In genomic region chr2:106282816-106283215, GRCh38 we compare ENCODE assay signal across 16 cellular contexts.
"Had no signal": no experiment of that assay in that cellular context is flagged by ENCODE, and none has a peak within 500 bp of the region (broad histone marks: within the 10 kb centered on the region; RNA-seq: fewer than 3 reads in every experiment).

No MANE protein-coding gene starts in this region.

- DNase-seq: activated CD4-positive, alpha-beta memory T cell treated with anti-CD3 and anti-CD28 coated beads for 36 hours; activated CD4-positive, alpha-beta T cell treated with anti-CD3 and anti-CD28 coated beads for 1 hour; activated gamma-delta T cell; activated naive CD8-positive, alpha-beta T cell treated with anti-CD3 and anti-CD28 coated beads for 36 hours; activated T-cell treated with anti-CD3 and anti-CD28 coated beads, Interleukin-2, amount 50 U/mL, for 48 hours; anterior cingulate cortex; dermis blood vessel endothelial cell; esophagus squamous epithelium; foreskin fibroblast; immature natural killer cell; mucosa of descending colon; naive thymus-derived CD8-positive, alpha-beta T cell; stimulated activated CD4-positive, alpha-beta T cell treated with anti-CD3 and anti-CD28 coated beads, Interleukin-12 subunit alpha, Interleukin-12 subunit beta, amount 100 ng/mL, for 4 hours; stimulated activated naive CD4-positive, alpha-beta T cell treated with Interleukin-2 at 50 U/mL for 16 hours had no signal

- ATAC-seq: mucosa of descending colon; naive thymus-derived CD8-positive, alpha-beta T cell had no signal

- H3K27ac ChIP-seq: breast epithelium, esophagus squamous epithelium, suprapubic skin had no signal
